ENCODE assay signal across 11 cellular contexts in genomic region chr18:70287731-70288130, GRCh38. TPM values are rescaled to one million over a fixed set of nuclear protein-coding genes. Genes with fewer than 3 reads are reported as not detected.
A peak's percentile ranks its signal among the peaks of the same experiment; 100 is the strongest.
DNase-seq lines count a peak whose midpoint lies in the region; ATAC-seq, FAIRE-seq and TF ChIP-seq lines count a peak whose summit lies in the region.
"Had no signal": no experiment of that assay in that cellular context is flagged by ENCODE, and none has a peak within 500 bp of the region (broad histone marks: within the 10 kb centered on the region; RNA-seq: fewer than 3 reads in every experiment).

No MANE protein-coding gene starts in this region.

- BruUV-seq in HCT116 (replicated peaks; lab: Mats Ljungman, UMichigan) = TSS peak; percentile 70

- H3K9ac ChIP-seq in HCT116 (ENCODE audit: low read length) = peak overlapping the region; percentile 93

- no peaks in the 10 kb centered on the region for H4K20me1 ChIP-seq in HCT116 (ENCODE audit: insufficient read depth)

- peaks cover 40% of the 10 kb centered on the region for H3K4me1 Mint-ChIP-seq in brain
- peaks cover 6 to 25% (median 15%) of the 10 kb centered on the region in 4 donors for H3K4me1 Mint-ChIP-seq in naive thymus-derived CD8-positive, alpha-beta T cell

- H3K4me2 ChIP-seq in HCT116 (ENCODE audit: low read length) = peak overlapping the region; percentile 83

- H3K27me3 ChIP-seq in BJ (ENCODE audit: control insufficient read depth, insufficient read depth, low read length) = no peaks in the 10 kb centered on the region
- H3K27me3 ChIP-seq in HCT116 (ENCODE audit: insufficient read depth, low read length) = no peaks in the 10 kb centered on the region

- peak overlapping the region; percentile 75 to 80 (median 78) for H3K4me3 Mint-ChIP-seq in brain
- H3K4me3 Mint-ChIP-seq in naive thymus-derived CD8-positive, alpha-beta T cell = peak overlapping the region in 9 of 10 donors; percentile 24 to 75 (median 48)
- H3K4me3 Mint-ChIP-seq: activated CD8-positive, alpha-beta memory T cell treated with anti-CD3 and anti-CD28 coated beads, Interleukin-2, amount 10 ng/mL, durations not matched to agents 7 days and 5 days had no signal

- intact Hi-C loops in HCT116 (cut with micrococcal nuclease) = loop anchor here (2.0 to 5.0 kb wide), 3 partner anchors 77 to 97 kb away; no protein-coding TSS in a partner anchor

- H2AFZ ChIP-seq in HCT116 (ENCODE audit: low read depth, low read length, poor library complexity, severe bottlenecking) = no peak overlapping the region

- peak overlapping the region; percentile 66 for H3K4me3 ChIP-seq in BJ (ENCODE audit: low read depth, low read length)
- peak overlapping the region; percentile 64 to 75 for H3K4me3 ChIP-seq in HCT116 (replicated peaks in 1 of 2; ENCODE audit: low read depth in 1 of 2, low read length in 2 of 2)

- peaks cover 0 to 7% (median 0%) of the 10 kb centered on the region in 5 experiments for H3K9me3 Mint-ChIP-seq in brain
- H3K9me3 Mint-ChIP-seq in naive thymus-derived CD8-positive, alpha-beta T cell = peaks cover 0 to 4% (median 0%) of the 10 kb centered on the region in 9 donors

- H3K27ac ChIP-seq in HCT116 (ENCODE audit: low read depth, low read length) = peak overlapping the region; percentile 99
- H3K27ac ChIP-seq: SK-N-MC had no signal

- H3K36me3 ChIP-seq in BJ (ENCODE audit: control insufficient read depth, insufficient read depth, low read length) (no peaks in the 10 kb centered on the region; the same call in 1 of the 2 replicates), HCT116 (ENCODE audit: control insufficient read depth in 1 of 2, insufficient read depth in 2 of 2, low read length in 2 of 2) (peaks cover 0 to 15% of the 10 kb centered on the region in 2 experiments; a peak in 1 of 4 replicates)

- POLR2A ChIA-PET in BJ (lab: Charles Lee) (interaction anchor here (0.6 kb wide), 1 partner anchor 21 kb away, joined by 6 read pairs; no protein-coding TSS in a partner anchor), HCT116 (lab: Charles Lee) (interaction anchor here (0.6 to 2.2 kb wide), 7 partner anchors 70 to 135 kb away, joined by 3 to 11 read pairs (median 5); no protein-coding TSS in a partner anchor)
- POLR2A ChIA-PET in naive thymus-derived CD8-positive, alpha-beta T cell (lab: Charles Lee) = no interaction called here

- peaks cover 0 to 4% of the 10 kb centered on the region in 2 experiments; a peak in 1 of 4 replicates for H3K9me3 ChIP-seq in HCT116 (ENCODE audit: control insufficient read depth in 1 of 2, insufficient read depth in 1 of 2, low read depth in 1 of 2, low read length in 2 of 2)

- H3K9me2 ChIP-seq in HCT116 (ENCODE audit: insufficient read depth) = no peaks in the 10 kb centered on the region

- CTCF ChIA-PET in BJ (lab: Yijun Ruan, JAX) (interaction anchor here (1.3 kb wide), 1 partner anchor 146 kb away, joined by 3 read pairs; no protein-coding TSS in a partner anchor), HCT116 (lab: Charles Lee) (interaction anchor here (0.9 kb wide), 1 partner anchor 91 kb away, joined by 3 read pairs; no protein-coding TSS in a partner anchor)

- H3K79me2 ChIP-seq in HCT116 (ENCODE audit: insufficient read depth, low read length) = peaks cover 43% of the 10 kb centered on the region

- H3K27me3 Mint-ChIP-seq in brain = peaks cover 4% of the 10 kb centered on the region
- peaks cover 7 to 37% (median 22%) of the 10 kb centered on the region in 5 donors for H3K27me3 Mint-ChIP-seq in naive thymus-derived CD8-positive, alpha-beta T cell

- TF ChIP-seq CTCF in BJ (IDR thresholded peaks at IDR 0.05; ENCODE audit: insufficient read depth, low read depth, low read length) (no peak), HCT116 (IDR thresholded peaks at IDR 0.05 in 2 of 3, conservative IDR thresholded peaks at IDR 0.05 in 1 of 3; ENCODE audit: borderline replicate concordance in 1 of 3, insufficient read depth in 1 of 3, low read depth in 2 of 3, low read length in 2 of 3) (no peak), brain (conservative IDR thresholded peaks at IDR 0.05) (no peak)

- FAIRE-seq in GM19239 (lab: Jason Lieb, UNC) (no peak), RCC 7860 (lab: Jason Lieb, UNC) (no peak)

- DNase-seq in BJ (ENCODE audit: low read depth) (no peak), HCT116 (ENCODE audit: low read depth, low spot score) (no peak), GM19239 (ENCODE audit: insufficient read length, low spot score) (no peak), RCC 7860 (ENCODE audit: low spot score) (no peak)
- no peak for DNase-seq in naive thymus-derived CD8-positive, alpha-beta T cell
- DNase-seq: activated CD8-positive, alpha-beta memory T cell treated with anti-CD3 and anti-CD28 coated beads, Interleukin-2, amount 10 ng/mL, durations not matched to agents 7 days and 5 days; stimulated activated CD4-positive, alpha-beta T cell treated with anti-CD3 and anti-CD28 coated beads, Interleukin-4, amount 100 ng/mL, for 4 hours had no signal

- RAD21 ChIA-PET in HCT116 (lab: Charles Lee; ENCODE audit: low non-redundant PET in 1 of 2, low total read pairs in 2 of 2, uncharacterized antibody in 2 of 2, unreplicated experiment in 2 of 2) = interaction anchor here in 1 of 2 experiments (0.9 kb wide), 1 partner anchor 134 kb away, joined by 3 read pairs; no protein-coding TSS in a partner anchor

- peak overlapping the region in 3 of 5 experiments; percentile 15 to 66 (median 31) for H3K27ac Mint-ChIP-seq in brain
- H3K27ac Mint-ChIP-seq in naive thymus-derived CD8-positive, alpha-beta T cell = peak overlapping the region in 1 of 10 donors; percentile 34
- H3K27ac Mint-ChIP-seq: activated CD8-positive, alpha-beta memory T cell treated with anti-CD3 and anti-CD28 coated beads, Interleukin-2, amount 10 ng/mL, durations not matched to agents 7 days and 5 days had no signal

- TF ChIP-seq RAD21 in HCT116 (IDR thresholded peaks at IDR 0.05; ENCODE audit: low read depth) = no peak

- ATAC-seq in HCT116 (no peak), HG03342 (IDR thresholded peaks at IDR 0.05; ENCODE audit: unreplicated experiment) (no peak), GM21825 (IDR thresholded peaks at IDR 0.05; ENCODE audit: unreplicated experiment) (no peak)
- ATAC-seq in naive thymus-derived CD8-positive, alpha-beta T cell = no peak

- no peak for TF ChIP-seq POLR2A in HCT116 (IDR thresholded peaks at IDR 0.05; ENCODE audit: borderline replicate concordance, extremely low read depth, insufficient read depth, insufficient read length)

- peaks cover 50 to 71% of the 10 kb centered on the region in 2 experiments for H3K4me1 ChIP-seq in HCT116 (ENCODE audit: control insufficient read depth in 1 of 2, insufficient read depth in 2 of 2, low read length in 2 of 2)

- peaks cover 12% of the 10 kb centered on the region for H3K36me3 Mint-ChIP-seq in brain
- no peaks in the 10 kb centered on the region for H3K36me3 Mint-ChIP-seq in naive thymus-derived CD8-positive, alpha-beta T cell
- H3K36me3 Mint-ChIP-seq: activated CD8-positive, alpha-beta memory T cell treated with anti-CD3 and anti-CD28 coated beads, Interleukin-2, amount 10 ng/mL, durations not matched to agents 7 days and 5 days had no signal

TF ChIP-seq in HCT116, 20 proteins besides CTCF, POLR2A, EP300 and RAD21 (continues in another document):
- TF ChIP-seq MAX (IDR thresholded peaks at IDR 0.05) (no peak), EZH2 (IDR thresholded peaks at IDR 0.05) (no peak), ELF1 (IDR thresholded peaks at IDR 0.05; ENCODE audit: borderline replicate concordance, low read depth) (no peak), SRF (IDR thresholded peaks at IDR 0.05; ENCODE audit: low read depth) (no peak), EZH2phosphoT487 (IDR thresholded peaks at IDR 0.05; ENCODE audit: borderline replicate concordance) (no peak), SIN3A (IDR thresholded peaks at IDR 0.05; ENCODE audit: low read depth) (no peak), CEBPB (IDR thresholded peaks at IDR 0.05; ENCODE audit: low read depth) (no peak), ZNF274 (IDR thresholded peaks at IDR 0.05; ENCODE audit: low read depth, low read length) (no peak), FOSL1 (IDR thresholded peaks at IDR 0.05; ENCODE audit: low read depth) (no peak), YY1 (IDR thresholded peaks at IDR 0.05; ENCODE audit: extremely low read depth, insufficient replicate concordance, low read depth, low read length) (no peak), SP1 (IDR thresholded peaks at IDR 0.05; ENCODE audit: low read depth) (no peak), ATF3 (IDR thresholded peaks at IDR 0.05) (no peak), TCF7L2 (IDR thresholded peaks at IDR 0.05; ENCODE audit: borderline replicate concordance, extremely low read depth, insufficient read depth, insufficient read length) (no peak), POLR2AphosphoS5 (IDR thresholded peaks at IDR 0.05; ENCODE audit: low read depth, low read length) (no peak), EGR1 (IDR thresholded peaks at IDR 0.05; ENCODE audit: low read depth) (no peak)

RNA-seq across cellular contexts. Expression of gene SOCS6, which starts 1.1 kb away (rescaled TPM):
- 26.7 and 28.7 TPM in 2 replicates for polyA plus RNA-seq in BJ (2011; rRNA removed)
- polyA minus RNA-seq in BJ (2011; rRNA and poly(A)+ RNA removed) = 32.9 and 55.8 TPM in 2 replicates
- 53.4 TPM for total RNA-seq in HCT116 (2021; ENCODE audit: unreplicated experiment)
- 27.7 and 27.8 TPM in 2 replicates for polyA plus RNA-seq in HCT116 (2012)
- polyA plus RNA-seq in brain (ENCODE audit: insufficient read depth, low read depth, low replicate concordance) = 3.3 TPM
- 1 to 10 TPM; 2.0 to 2.9 TPM for total RNA-seq in naive thymus-derived CD8-positive, alpha-beta T cell
- under 1 TPM in 2 of 3 donors, not detected in 1; 0.28 to 0.43 TPM for polyA plus RNA-seq in naive thymus-derived CD8-positive, alpha-beta T cell
